In genomic region chr19:3277649-3278048, GRCh38 we compare ENCODE assay signal across 1 cellular context.
TF ChIP-seq lines count a peak whose summit lies in the region.

No MANE protein-coding gene starts in this region.

TF ChIP-seq in IMR-90, 13 proteins besides CTCF, POLR2A, EP300 and RAD21:
- TF ChIP-seq NFE2L2 (IDR thresholded peaks at IDR 0.05; ENCODE audit: low read depth, low read length) (no peak), MXI1 (IDR thresholded peaks at IDR 0.05; ENCODE audit: borderline replicate concordance, low read depth, low read length) (no peak), FOS (IDR thresholded peaks at IDR 0.05; ENCODE audit: low read depth, low read length) (no peak), RCOR1 (IDR thresholded peaks at IDR 0.05; ENCODE audit: insufficient replicate concordance, low read length) (no peak), CHD1 (IDR thresholded peaks at IDR 0.05; ENCODE audit: low read depth, low read length) (no peak)
